ENCODE assay signal across 9 cellular contexts in the genomic region with DNA sequence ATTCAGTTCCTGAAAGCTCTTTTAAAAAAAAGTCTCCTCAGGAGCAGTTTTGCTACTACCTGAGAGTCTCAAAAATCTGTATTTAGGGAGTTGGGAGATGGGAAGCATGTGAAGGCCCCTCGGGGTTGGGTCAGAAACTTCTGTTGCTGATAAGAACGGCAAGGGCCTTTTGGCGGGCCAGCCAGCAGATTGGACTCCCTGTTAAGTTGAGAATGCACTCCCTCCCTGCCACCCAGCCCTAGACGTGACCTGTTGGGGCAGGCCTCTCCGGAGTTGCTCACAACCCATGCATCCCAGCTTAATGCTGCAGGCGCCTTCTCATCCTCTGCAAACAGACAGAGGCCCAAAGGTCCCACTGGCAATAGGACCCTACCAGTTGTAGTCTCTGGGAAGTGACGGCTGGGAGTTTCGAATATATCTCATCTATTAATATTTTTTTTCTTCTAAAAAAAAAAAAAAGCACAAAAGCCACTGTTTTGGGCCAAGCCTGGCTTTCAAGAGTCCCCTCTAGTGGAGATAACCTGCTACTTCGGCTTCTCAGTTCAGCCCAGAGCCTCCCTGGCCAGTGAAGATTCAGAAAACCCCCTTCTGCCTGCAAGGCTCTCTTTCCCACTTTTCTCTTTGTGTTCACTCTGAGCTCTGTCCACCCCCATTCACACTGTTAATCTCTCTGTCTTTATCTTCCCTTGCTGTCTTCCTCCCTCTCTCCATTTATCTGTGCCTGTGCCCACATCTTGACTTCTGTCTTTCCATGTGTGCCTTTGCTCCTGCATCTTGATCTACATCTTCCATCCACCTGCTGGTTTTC. TPM values are rescaled to one million over a fixed set of nuclear protein-coding genes. Genes with fewer than 3 reads are reported as not detected.
A peak's percentile ranks its signal among the peaks of the same experiment; 100 is the strongest.
DNase-seq lines count a peak whose midpoint lies in the region; ATAC-seq, FAIRE-seq and TF ChIP-seq lines count a peak whose summit lies in the region.
"Had no signal": no experiment of that assay in that cellular context is flagged by ENCODE, and none has a peak within 500 bp of the region (broad histone marks: within the 10 kb centered on the region; RNA-seq: fewer than 3 reads in every experiment).

No MANE protein-coding gene starts in this region.

- no peak for FAIRE-seq in GM12891 (lab: Jason Lieb, UNC)
- FAIRE-seq: colon had no signal

- no peak overlapping the region for H2AFZ ChIP-seq in hepatocyte

- H3K4me1 ChIP-seq in ascending aorta (peaks cover 28 to 44% of the 10 kb centered on the region in 2 donors), hepatocyte (ENCODE audit: insufficient read depth) (peaks cover 46% of the 10 kb centered on the region), spleen (peaks cover 7 to 66% (median 32%) of the 10 kb centered on the region in 6 donors)

- intact Hi-C loops in ascending aorta (cut with DNase I): loop anchor here (1.0 to 10.0 kb wide), 3 partner anchors 20 to 54 kb away; no protein-coding TSS in a partner anchor
- intact Hi-C loops in spleen (cut with DNase I; ENCODE audit: low total_unique reads): no loop called here

- H3K4me3 ChIP-seq in AG04450 (ENCODE audit: low read depth, low read length) (no peak overlapping the region), ascending aorta (peak overlapping the region in 1 of 2 donors; percentile 10), hepatocyte (no peak overlapping the region), spleen (no peak overlapping the region)

- DNase-seq in AG04450 (ENCODE audit: low read depth, low spot score) (no peak), GM12891 (ENCODE audit: insufficient read length, low spot score) (peak; percentile 41), NCI-H1105 treated with DMSO at 0.1 percent for 48 hours (lab: John Stamatoyannopoulos, UW) (peak; percentile 34), ascending aorta (ENCODE audit: low spot score in 2 of 2) (peak in 1 of 2 donors; percentile 67), hepatocyte (ENCODE audit: low spot score) (peak; percentile 72), spleen (no peak)

- H3K36me3 ChIP-seq in ascending aorta (no peaks in the 10 kb centered on the region), hepatocyte (replicated peaks; ENCODE audit: insufficient read depth, low read depth) (no peaks in the 10 kb centered on the region), spleen (no peaks in the 10 kb centered on the region)

- no peak overlapping the region for H3K27ac ChIP-seq in AG04450 (ENCODE audit: low read depth, low read length)
- H3K27ac ChIP-seq in ascending aorta: peak overlapping the region; percentile 14 to 58
- H3K27ac ChIP-seq in hepatocyte: peak overlapping the region; percentile 16
- H3K27ac ChIP-seq in spleen: no peak overlapping the region

- TF ChIP-seq CTCF in AG04450 (IDR thresholded peaks at IDR 0.05; ENCODE audit: low read depth, low read length) (peak; percentile 84), ascending aorta (IDR thresholded peaks at IDR 0.05) (peak; percentile 44 to 85 (median 80)), hepatocyte (IDR thresholded peaks at IDR 0.05; ENCODE audit: poor library complexity) (peak; percentile 79), spleen (IDR thresholded peaks at IDR 0.05 in 8 of 11, conservative IDR thresholded peaks at IDR 0.05 in 3 of 11) (peak in 8 of 11 experiments; percentile 38 to 80 (median 68))

- H3K79me2 ChIP-seq in hepatocyte: peaks cover 69% of the 10 kb centered on the region

- ATAC-seq in GM18505 (IDR thresholded peaks at IDR 0.05; ENCODE audit: unreplicated experiment) (no peak), HG02973 (IDR thresholded peaks at IDR 0.05; ENCODE audit: unreplicated experiment) (no peak)

- no peaks in the 10 kb centered on the region for H4K20me1 ChIP-seq in hepatocyte (ENCODE audit: insufficient read depth, poor library complexity, severe bottlenecking)

- 36% methylated on average over 9 of the region's 9 CpGs for WGBS in hepatocyte (ENCODE audit: low lambda C conversion rate, missing lambda C conversion rate)
- WGBS in spleen, 5 donors: 51 to 60% (median 53%) methylated on average over 8 to 9 of the region's 9 CpGs

- H3K9me2 ChIP-seq in hepatocyte (replicated peaks; ENCODE audit: insufficient read depth): no peaks in the 10 kb centered on the region

- H3K4me2 ChIP-seq in hepatocyte: peak overlapping the region; percentile 63

- H3K27me3 ChIP-seq in AG04450 (ENCODE audit: control insufficient read depth, insufficient read depth, low read length) (peaks cover 25% of the 10 kb centered on the region), ascending aorta (no peaks in the 10 kb centered on the region), hepatocyte (no peaks in the 10 kb centered on the region), spleen (replicated peaks in 1 of 7) (peaks cover 0 to 62% (median 6%) of the 10 kb centered on the region in 7 donors)

- no peak for TF ChIP-seq POLR2A in GM12891 (IDR thresholded peaks at IDR 0.05; ENCODE audit: low read depth, low read length)
- no peak for TF ChIP-seq POLR2A in spleen (IDR thresholded peaks at IDR 0.05)
- no peak for TF ChIP-seq POLR2A in GM18505 (IDR thresholded peaks at IDR 0.05; ENCODE audit: borderline replicate concordance, extremely low read depth, insufficient read depth, insufficient read length)

- CTCF ChIA-PET in AG04450 (lab: Charles Lee): interaction anchor here (0.7 to 22.8 kb wide), 32 partner anchors 9 to 372 kb away, joined by 3 to 593 read pairs (median 4); no protein-coding TSS in a partner anchor

- H3K9me3 ChIP-seq in AG04450 (ENCODE audit: control insufficient read depth, insufficient read depth, low read length): no peaks in the 10 kb centered on the region
- H3K9me3 ChIP-seq in ascending aorta: no peaks in the 10 kb centered on the region
- H3K9me3 ChIP-seq in hepatocyte (ENCODE audit: low read depth): no peaks in the 10 kb centered on the region
- no peaks in the 10 kb centered on the region for H3K9me3 ChIP-seq in spleen

- POLR2A ChIA-PET in AG04450 (lab: Yijun Ruan, JAX): interaction anchor here (0.7 kb wide), 1 partner anchor 217 kb away, joined by 6 read pairs; no protein-coding TSS in a partner anchor

TF ChIP-seq in GM12891, 5 proteins besides CTCF, POLR2A, EP300 and RAD21:
- TF ChIP-seq PAX5 (IDR thresholded peaks at IDR 0.05; ENCODE audit: insufficient read depth, low read length, severe bottlenecking) (no peak), POU2F2 (IDR thresholded peaks at IDR 0.05; ENCODE audit: low read depth, low read length) (no peak), TAF1 (IDR thresholded peaks at IDR 0.05; ENCODE audit: low read depth, low read length) (no peak), SPI1 (IDR thresholded peaks at IDR 0.05; ENCODE audit: low read depth, low read length) (no peak), POLR2AphosphoS5 (IDR thresholded peaks at IDR 0.05; ENCODE audit: low read depth, low read length) (no peak)

RNA-seq across cellular contexts. Expression of gene PLXNA2, which starts 5.3 kb away (rescaled TPM):
- polyA plus RNA-seq in AG04450 (2011; rRNA removed): 0.10 and 0.16 TPM in 2 replicates
- polyA minus RNA-seq in AG04450 (2011; rRNA and poly(A)+ RNA removed): 0.37 and 0.70 TPM in 2 replicates
- 0.26 TPM for polyA plus RNA-seq in GM12891 (2012; ENCODE audit: low read depth, missing spikeins)
- 33.0 TPM for total RNA-seq in ascending aorta
- 8.3 and 9.8 TPM in 2 replicates for total RNA-seq in hepatocyte
- polyA plus RNA-seq in hepatocyte: 13.1 and 16.4 TPM in 2 replicates
- total RNA-seq in spleen: 10 to 100 TPM in 3 of 7 donors, 1 to 10 TPM in 4; 6.7 to 16.9 (median 8.2) TPM
- polyA plus RNA-seq in spleen: 1 to 10 TPM in 2 of 3 donors, under 1 TPM in 1; 0.93 to 2.1 (median 1.3) TPM

Comparison
In these comparisons a context has a peak if more than half of its experiments do, and no peak if none do; other contexts are left out.
1. DNase-seq: peak in GM12891 (single experiment), NCI-H1105 treated with DMSO at 0.1 percent for 48 hours (single experiment) and hepatocyte (single experiment); none in AG04450 (single experiment) and spleen (single experiment).
2. H3K27ac ChIP-seq: peak in ascending aorta (2 of 2) and hepatocyte (single experiment); none in AG04450 (single experiment) and spleen (0 of 8).
3. Peak in every context shown above with its lines, with median percentiles within 50 percentile points of each other: CTCF ChIP-seq.